Comparison of ENCODE assay signal across 32 cellular contexts in the genomic region with DNA sequence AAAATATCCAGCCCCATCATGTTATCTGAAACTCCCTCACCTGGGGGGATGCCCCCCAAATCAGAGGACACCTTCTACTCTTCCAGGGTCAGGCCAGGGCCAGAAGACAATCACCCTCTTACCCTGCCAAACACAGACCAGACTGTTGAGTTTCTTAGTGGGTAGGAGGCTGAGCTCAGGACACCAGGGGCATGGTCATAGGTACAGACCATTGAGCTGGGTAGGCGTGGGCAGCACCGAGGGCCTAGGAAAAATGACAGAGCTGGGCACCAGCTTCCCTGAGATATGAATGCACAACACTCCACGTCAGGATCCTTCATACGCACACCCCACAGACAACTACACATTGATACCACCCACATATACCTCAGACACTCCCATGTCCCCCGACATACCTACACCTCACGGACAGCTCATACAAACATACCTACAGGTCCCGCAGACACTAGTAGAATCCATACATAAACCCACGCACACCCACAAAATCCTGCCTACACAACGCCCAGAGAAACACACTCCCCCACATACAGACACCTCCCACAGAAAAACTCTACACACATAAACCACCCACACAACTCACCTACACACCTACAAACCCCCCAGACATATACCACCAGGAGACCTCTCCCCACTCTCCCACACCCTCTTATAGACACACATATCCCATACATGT. TPM values are rescaled to one million over a fixed set of nuclear protein-coding genes. Genes with fewer than 3 reads are reported as not detected.
"Had no signal": no experiment of that assay in that cellular context is flagged by ENCODE, and none has a peak within 500 bp of the region (broad histone marks: within the 10 kb centered on the region; RNA-seq: fewer than 3 reads in every experiment).

No MANE protein-coding gene starts in this region.

- DNase-seq: activated B cell treated with CpG ODN at 0.5 μM for 24 hours; activated CD4-positive, alpha-beta T cell treated with anti-CD3 and anti-CD28 coated beads for 48 hours; activated CD4-positive, alpha-beta T cell treated with anti-CD3 and anti-CD28 coated beads, Interleukin-2, amount 50 U/mL, for 1 hour; activated CD4-positive, alpha-beta T cell treated with anti-CD3 and anti-CD28 coated beads, Interleukin-2, amount 50 U/mL, for 48 hours; activated CD8-positive, alpha-beta memory T cell treated with anti-CD3 and anti-CD28 coated beads for 24 hours; activated CD8-positive, alpha-beta T cell treated with anti-CD3 and anti-CD28 coated beads for 36 hours; activated effector memory CD4-positive, alpha-beta T cell treated with Interleukin-2 at 50 U/mL for 16 hours; activated gamma-delta T cell treated with Interleukin-2 at 50 U/mL for 16 hours; activated naive CD4-positive, alpha-beta T cell treated with anti-CD3 and anti-CD28 coated beads, Interleukin-2, amount 50 U/mL, for 16 hours; activated naive CD4-positive, alpha-beta T cell treated with Interleukin-2 at 50 U/mL for 16 hours; activated T-cell treated with anti-CD3 and anti-CD28 coated beads, Interleukin-2, amount 50 U/mL, for 4 hours; amniotic stem cell; anterior cingulate cortex; cortex of kidney; dermis blood vessel endothelial cell; effector CD4-positive, alpha-beta T cell; effector memory CD8-positive, alpha-beta T cell; esophagus squamous epithelium; foreskin melanocyte; heart right ventricle; T-helper 9 cell; WERI-Rb-1 had no signal

- FAIRE-seq: astrocyte, colon had no signal

- H3K4me1 ChIP-seq: esophagus squamous epithelium, gastroesophageal sphincter, heart right ventricle had no signal

- H3K4me3 Mint-ChIP-seq: activated B cell treated with CpG ODN at 0.5 μM for 24 hours; activated CD8-positive, alpha-beta T cell treated with anti-CD3 and anti-CD28 coated beads for 36 hours; activated naive CD8-positive, alpha-beta T cell; activated T-cell treated with anti-CD3 and anti-CD28 coated beads, Interleukin-2, amount 50 U/mL, for 4 hours; activated T-helper 17 cell treated with anti-CD3 and anti-CD28 coated beads, Interleukin-2, amount 50 U/mL, for 72 hours; effector memory CD8-positive, alpha-beta T cell; T-helper 1 cell treated with Interleukin-12 subunit alpha and Interleukin-12 subunit beta and Interleukin-4 antibody, amounts not matched to agents 30 μg/mL and 1 μg/mL, for 36 hours had no signal

- H3K27me3 ChIP-seq: esophagus squamous epithelium, gastroesophageal sphincter had no signal

- H3K27ac ChIP-seq: epithelial cell of prostate, esophagus squamous epithelium, gastroesophageal sphincter, heart right ventricle, WERI-Rb-1 had no signal

- H3K27ac Mint-ChIP-seq: activated B cell treated with CpG ODN at 0.5 μM for 24 hours; activated CD8-positive, alpha-beta T cell treated with anti-CD3 and anti-CD28 coated beads for 36 hours; activated naive CD8-positive, alpha-beta T cell; activated T-helper 17 cell treated with anti-CD3 and anti-CD28 coated beads, Interleukin-2, amount 50 U/mL, for 72 hours; effector memory CD8-positive, alpha-beta T cell; T-helper 1 cell treated with Interleukin-12 subunit alpha and Interleukin-12 subunit beta and Interleukin-4 antibody, amounts not matched to agents 30 μg/mL and 1 μg/mL, for 36 hours had no signal

- H3K9me3 ChIP-seq: esophagus squamous epithelium, gastroesophageal sphincter, heart right ventricle had no signal

- H3K9me3 Mint-ChIP-seq: activated B cell treated with CpG ODN at 0.5 μM for 24 hours; activated CD8-positive, alpha-beta T cell treated with anti-CD3 and anti-CD28 coated beads for 36 hours; activated T-cell treated with anti-CD3 and anti-CD28 coated beads, Interleukin-2, amount 50 U/mL, for 4 hours; activated T-helper 17 cell treated with anti-CD3 and anti-CD28 coated beads, Interleukin-2, amount 50 U/mL, for 72 hours; effector memory CD8-positive, alpha-beta T cell; T-helper 1 cell treated with Interleukin-12 subunit alpha and Interleukin-12 subunit beta and Interleukin-4 antibody, amounts not matched to agents 30 μg/mL and 1 μg/mL, for 36 hours had no signal

- H3K36me3 ChIP-seq: esophagus squamous epithelium, gastroesophageal sphincter, heart right ventricle had no signal

- H3K4me1 Mint-ChIP-seq: activated B cell treated with CpG ODN at 0.5 μM for 24 hours; activated T-helper 17 cell treated with anti-CD3 and anti-CD28 coated beads, Interleukin-2, amount 50 U/mL, for 72 hours had no signal

- H3K36me3 Mint-ChIP-seq: activated naive CD8-positive, alpha-beta T cell had no signal

- H3K27me3 Mint-ChIP-seq: activated CD8-positive, alpha-beta T cell treated with anti-CD3 and anti-CD28 coated beads for 36 hours had no signal

- ATAC-seq: activated CD4-positive, CD25-positive, alpha-beta regulatory T cell treated with anti-CD3 and anti-CD28 coated beads, Interleukin-2, amount 50 U/mL, for 24 hours; activated CD8-positive, alpha-beta T cell treated with anti-CD3 and anti-CD28 coated beads for 36 hours; activated T-cell treated with anti-CD3 and anti-CD28 coated beads, Interleukin-2, amount 50 U/mL, for 4 hours; activated T-helper 17 cell treated with anti-CD3 and anti-CD28 coated beads, Interleukin-2, amount 50 U/mL, for 72 hours; effector memory CD8-positive, alpha-beta T cell; gastroesophageal sphincter had no signal

- H3K4me3 ChIP-seq: esophagus squamous epithelium, gastroesophageal sphincter, heart right ventricle had no signal

RNA-seq across cellular contexts. Expression of a gene that starts 11.8 kb away (rescaled TPM):
- total RNA-seq: glomerular endothelial cell; T-helper 2 cell treated with Interferon-gamma antibody and Interleukin-4, amounts not matched to agents 100 ng/mL and 5 ng/mL, for 36 hours had no signal

RNA-seq across cellular contexts. Expression of a gene that starts 50.7 kb away (rescaled TPM):
- total RNA-seq: activated B cell treated with CpG ODN at 0.5 μM for 24 hours; dermis blood vessel endothelial cell; glomerular endothelial cell; T-helper 2 cell treated with Interferon-gamma antibody and Interleukin-4, amounts not matched to agents 100 ng/mL and 5 ng/mL, for 36 hours had no signal
